Comparison of ENCODE assay signal across 1 cellular context in genomic region chr17:29567362-29568330, GRCh38.
A peak's percentile ranks its signal among the peaks of the same experiment; 100 is the strongest.
TF ChIP-seq lines count a peak whose summit lies in the region.

No MANE protein-coding gene starts in this region.

TF ChIP-seq in HepG2, 621 proteins besides CTCF, POLR2A, EP300 and RAD21 (continued from another document):
- TF ChIP-seq ZNF687 (CRISPR knock-in tag; IDR thresholded peaks at IDR 0.05): peak; percentile 61
- TF ChIP-seq ZXDC (CRISPR knock-in tag; IDR thresholded peaks at IDR 0.05): 0 out of 2 replicates have a peak, but pooled peaks have one; percentile 39
- no peak for TF ChIP-seq ZFP36L1 (CRISPR knock-in tag; IDR thresholded peaks at IDR 0.05)
- peak; percentile 66; the same call in 1 of the 2 replicates for TF ChIP-seq ZNF777 (CRISPR knock-in tag; IDR thresholded peaks at IDR 0.05)
- no peak for TF ChIP-seq PHF21A (CRISPR knock-in tag; IDR thresholded peaks at IDR 0.05)
- no peak for TF ChIP-seq MBD4 (IDR thresholded peaks at IDR 0.05; ENCODE audit: borderline replicate concordance, low read length)
- TF ChIP-seq KDM2A (CRISPR knock-in tag; IDR thresholded peaks at IDR 0.05; ENCODE audit: borderline replicate concordance, low read depth): 0 out of 2 replicates have a peak, but pooled peaks have one; percentile 12
- TF ChIP-seq HES4 (CRISPR knock-in tag; IDR thresholded peaks at IDR 0.05; ENCODE audit: borderline replicate concordance): peak; percentile 53; the same call in 1 of the 2 replicates
- peak; percentile 52 for TF ChIP-seq AGO2 (optimal IDR thresholded peaks at IDR 0.05; ENCODE audit: low read depth, low read length)
- TF ChIP-seq GMEB2 (CRISPR knock-in tag; IDR thresholded peaks at IDR 0.05; ENCODE audit: low read depth): no peak
- no peak for TF ChIP-seq ZNF317 (CRISPR knock-in tag; IDR thresholded peaks at IDR 0.05)
- TF ChIP-seq NKX3-1 (CRISPR knock-in tag; IDR thresholded peaks at IDR 0.05): 0 out of 2 replicates have a peak, but pooled peaks have one; percentile 10
- peak in 1 of 2 experiments; percentile 4; a peak in 1 of 4 replicates for TF ChIP-seq ATF4 (CRISPR knock-in tag; IDR thresholded peaks at IDR 0.05)
- no peak for TF ChIP-seq SP1 (IDR thresholded peaks at IDR 0.05)
- no peak for TF ChIP-seq SP1 (CRISPR knock-in tag; IDR thresholded peaks at IDR 0.05)
- TF ChIP-seq NFKB2 (CRISPR knock-in tag; IDR thresholded peaks at IDR 0.05; ENCODE audit: borderline replicate concordance): 0 out of 2 replicates have a peak, but pooled peaks have one; percentile 31
- 0 out of 2 replicates have a peak, but pooled peaks have one; percentile 20 for TF ChIP-seq ZNF292 (CRISPR knock-in tag; IDR thresholded peaks at IDR 0.05; ENCODE audit: borderline replicate concordance, low read depth)
- TF ChIP-seq PCBP1 (IDR thresholded peaks at IDR 0.05; ENCODE audit: borderline replicate concordance, low read depth, low read length): 0 out of 2 replicates have a peak, but pooled peaks have one; percentile 57
- 0 out of 2 replicates have a peak, but pooled peaks have one; percentile 8 for TF ChIP-seq ZNF747 (CRISPR knock-in tag; IDR thresholded peaks at IDR 0.05; ENCODE audit: borderline replicate concordance)
- TF ChIP-seq MXD4 (CRISPR knock-in tag; IDR thresholded peaks at IDR 0.05): 0 out of 2 replicates have a peak, but pooled peaks have one; percentile 3
- no peak for TF ChIP-seq MAZ (IDR thresholded peaks at IDR 0.05; ENCODE audit: borderline replicate concordance, low read depth, low read length)
- no peak for TF ChIP-seq MAZ (CRISPR knock-in tag; IDR thresholded peaks at IDR 0.05; ENCODE audit: low read depth)
- TF ChIP-seq ZNF746 (CRISPR knock-in tag; IDR thresholded peaks at IDR 0.05): no peak
- no peak for TF ChIP-seq ZNF792 (CRISPR knock-in tag; IDR thresholded peaks at IDR 0.05)
- TF ChIP-seq ZNF674 (CRISPR knock-in tag; IDR thresholded peaks at IDR 0.05; ENCODE audit: low read depth): no peak
- peak; percentile 62; the same call in 1 of the 2 replicates for TF ChIP-seq ZC3H13 (CRISPR knock-in tag; IDR thresholded peaks at IDR 0.05)
- no peak; the same call in 1 of the 2 replicates for TF ChIP-seq KMT2B (CRISPR knock-in tag; IDR thresholded peaks at IDR 0.05)
- peak; percentile 66; the same call in 1 of the 2 replicates for TF ChIP-seq ZNF800 (CRISPR knock-in tag; IDR thresholded peaks at IDR 0.05)
- TF ChIP-seq RBFOX2 (IDR thresholded peaks at IDR 0.05; ENCODE audit: low read depth, low read length): peak; percentile 48; the same call in 1 of the 2 replicates
- TF ChIP-seq ZNF234 (CRISPR knock-in tag; conservative IDR thresholded peaks at IDR 0.05): no peak
- peak; percentile 24; the same call in 1 of the 2 replicates for TF ChIP-seq SIN3A (IDR thresholded peaks at IDR 0.05; ENCODE audit: borderline replicate concordance, low read depth, low read length)
- TF ChIP-seq ZNF142 (CRISPR knock-in tag; IDR thresholded peaks at IDR 0.05): peak; percentile 53; the same call in 1 of the 2 replicates
- 0 out of 2 replicates have a peak, but pooled peaks have one; percentile 33 for TF ChIP-seq ZNF740 (CRISPR knock-in tag; IDR thresholded peaks at IDR 0.05)
- TF ChIP-seq ZNF563 (CRISPR knock-in tag; IDR thresholded peaks at IDR 0.05): peak; percentile 53
- no peak; the same call in 1 of the 2 replicates for TF ChIP-seq CHCHD3 (CRISPR knock-in tag; IDR thresholded peaks at IDR 0.05)
- peak; percentile 39; the same call in 1 of the 2 replicates for TF ChIP-seq ZNF879 (CRISPR knock-in tag; IDR thresholded peaks at IDR 0.05)
- TF ChIP-seq REL (CRISPR knock-in tag; conservative IDR thresholded peaks at IDR 0.05): 0 out of 2 replicates have a peak, but pooled peaks have one; percentile 71
- TF ChIP-seq ZNF274 (CRISPR knock-in tag; IDR thresholded peaks at IDR 0.05): peak; percentile 59; the same call in 1 of the 2 replicates
- 0 out of 2 replicates have a peak, but pooled peaks have one; percentile 10 for TF ChIP-seq ISL2 (CRISPR knock-in tag; IDR thresholded peaks at IDR 0.05)
- TF ChIP-seq SALL2 (CRISPR knock-in tag; IDR thresholded peaks at IDR 0.05): 0 out of 2 replicates have a peak, but pooled peaks have one; percentile 43
- peak; percentile 11; the same call in 1 of the 2 replicates for TF ChIP-seq HDAC1 (CRISPR knock-in tag; IDR thresholded peaks at IDR 0.05)
- no peak for TF ChIP-seq CSRNP2 (CRISPR knock-in tag; conservative IDR thresholded peaks at IDR 0.05; ENCODE audit: low read depth)
- TF ChIP-seq ZNF207 (IDR thresholded peaks at IDR 0.05; ENCODE audit: borderline replicate concordance): no peak
